In the genomic region with DNA sequence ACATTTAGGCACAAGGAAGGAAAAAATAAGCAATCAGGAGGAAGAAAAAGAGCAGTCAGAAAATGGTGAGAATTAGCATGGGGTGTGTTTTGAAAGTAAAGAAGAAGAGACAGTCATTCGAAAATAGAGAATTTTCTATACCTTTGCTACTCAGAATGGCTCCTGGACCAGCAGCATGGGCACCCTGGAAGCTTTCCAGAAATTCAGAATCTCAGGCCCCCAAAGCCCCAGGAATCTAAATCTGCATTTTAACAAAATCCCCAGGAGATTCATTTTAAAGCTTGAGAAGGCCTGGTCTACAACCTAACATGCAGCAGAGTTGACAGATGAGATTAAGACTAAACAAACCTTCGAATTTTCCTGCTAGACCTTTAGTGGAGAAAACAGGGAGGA, we compare ENCODE assay signal across 21 cellular contexts.
DNase-seq lines count a peak whose midpoint lies in the region; ATAC-seq, FAIRE-seq and TF ChIP-seq lines count a peak whose summit lies in the region.
"Had no signal": no experiment of that assay in that cellular context is flagged by ENCODE, and none has a peak within 500 bp of the region (broad histone marks: within the 10 kb centered on the region; RNA-seq: fewer than 3 reads in every experiment).

No MANE protein-coding gene starts in this region.

- no peaks in the 10 kb centered on the region for H3K9me3 Mint-ChIP-seq in glutamatergic neuron (ENCODE audit: unreplicated experiment)
- no peaks in the 10 kb centered on the region for H3K9me3 Mint-ChIP-seq in activated CD4-positive, alpha-beta T cell treated with anti-CD3 and anti-CD28 coated beads, Interleukin-2, amount 10 ng/mL, durations not matched to agents 24 days and 14 days
- H3K9me3 Mint-ChIP-seq: CD8-positive, alpha-beta memory T cell had no signal

- H3K4me1 Mint-ChIP-seq in glutamatergic neuron (ENCODE audit: low read depth, unreplicated experiment): peaks cover 24% of the 10 kb centered on the region
- H3K4me1 Mint-ChIP-seq in activated CD4-positive, alpha-beta T cell treated with anti-CD3 and anti-CD28 coated beads, Interleukin-2, amount 10 ng/mL, durations not matched to agents 24 days and 14 days: no peaks in the 10 kb centered on the region

- H3K4me3 ChIP-seq in OCI-LY1 (ENCODE audit: low read depth, low read length, poor library complexity, severe bottlenecking) (no peak overlapping the region), smooth muscle cell (no peak overlapping the region)

- no peak for ATAC-seq in GM21576 (IDR thresholded peaks at IDR 0.05; ENCODE audit: unreplicated experiment)
- ATAC-seq: HCT116 had no signal

- H3K36me3 ChIP-seq in OCI-LY1 (ENCODE audit: insufficient read depth, low read length) (no peaks in the 10 kb centered on the region), smooth muscle cell (ENCODE audit: low read depth) (no peaks in the 10 kb centered on the region)
- H3K36me3 ChIP-seq: BE2C had no signal

- peak; percentile 64 for FAIRE-seq in H54 (lab: Jason Lieb, UNC)
- FAIRE-seq: A204.1, GM12892, H1 had no signal

- no peak for TF ChIP-seq POLR2A in H54 (IDR thresholded peaks at IDR 0.05; ENCODE audit: low read depth, low read length)

- peak overlapping the region; percentile 17 for H3K27ac Mint-ChIP-seq in glutamatergic neuron (ENCODE audit: unreplicated experiment)
- H3K27ac Mint-ChIP-seq in activated CD4-positive, alpha-beta T cell treated with anti-CD3 and anti-CD28 coated beads, Interleukin-2, amount 10 ng/mL, durations not matched to agents 24 days and 14 days: no peak overlapping the region
- H3K27ac Mint-ChIP-seq: CD4-positive, CD25-positive, alpha-beta regulatory T cell had no signal

- H3F3A ChIP-seq in OCI-LY1 (ENCODE audit: insufficient read depth, low read length): no peaks in the 10 kb centered on the region
- no peaks in the 10 kb centered on the region for H3F3A ChIP-seq in smooth muscle cell (ENCODE audit: low read depth)

- H4K20me1 ChIP-seq in OCI-LY1 (ENCODE audit: insufficient read depth, low read length) (no peaks in the 10 kb centered on the region), smooth muscle cell (ENCODE audit: low read depth) (no peaks in the 10 kb centered on the region)

- H3K4me3 Mint-ChIP-seq in glutamatergic neuron (ENCODE audit: unreplicated experiment): no peak overlapping the region
- no peak overlapping the region for H3K4me3 Mint-ChIP-seq in activated CD4-positive, alpha-beta T cell treated with anti-CD3 and anti-CD28 coated beads, Interleukin-2, amount 10 ng/mL, durations not matched to agents 24 days and 14 days
- H3K4me3 Mint-ChIP-seq: CD4-positive, CD25-positive, alpha-beta regulatory T cell; CD8-positive, alpha-beta memory T cell had no signal

- TF ChIP-seq CTCF in OCI-LY1 (IDR thresholded peaks at IDR 0.05; ENCODE audit: low read length) (no peak), glutamatergic neuron (IDR thresholded peaks at IDR 0.05; ENCODE audit: partially characterized antibody, unreplicated experiment) (no peak), smooth muscle cell (IDR thresholded peaks at IDR 0.05; ENCODE audit: borderline replicate concordance, insufficient read depth, poor library complexity, severe bottlenecking) (no peak)

- intact Hi-C loops in activated CD4-positive, alpha-beta T cell treated with anti-CD3 and anti-CD28 coated beads, Interleukin-2, amount 10 ng/mL, durations not matched to agents 24 days and 14 days (cut with micrococcal nuclease): no loop called here

- H3K4me2 ChIP-seq in OCI-LY1 (ENCODE audit: low read length): no peak overlapping the region
- no peak overlapping the region for H3K4me2 ChIP-seq in smooth muscle cell

- no peak overlapping the region for H3K27ac ChIP-seq in OCI-LY1 (ENCODE audit: low read depth, low read length, poor library complexity, severe bottlenecking)
- H3K27ac ChIP-seq in smooth muscle cell (ENCODE audit: low read depth): no peak overlapping the region

- no peaks in the 10 kb centered on the region for H3K4me1 ChIP-seq in OCI-LY1 (ENCODE audit: insufficient read depth, low read length, severe bottlenecking)
- no peaks in the 10 kb centered on the region for H3K4me1 ChIP-seq in smooth muscle cell (ENCODE audit: low read depth)

- H3K9me3 ChIP-seq in OCI-LY1 (ENCODE audit: low read length): no peaks in the 10 kb centered on the region
- no peaks in the 10 kb centered on the region for H3K9me3 ChIP-seq in smooth muscle cell (replicated peaks; ENCODE audit: low read depth)
- H3K9me3 ChIP-seq: BE2C had no signal

- peaks cover 3% of the 10 kb centered on the region for H3K27me3 Mint-ChIP-seq in glutamatergic neuron (ENCODE audit: unreplicated experiment)
- H3K27me3 Mint-ChIP-seq in activated CD4-positive, alpha-beta T cell treated with anti-CD3 and anti-CD28 coated beads, Interleukin-2, amount 10 ng/mL, durations not matched to agents 24 days and 14 days: peaks cover 4% of the 10 kb centered on the region
- H3K27me3 Mint-ChIP-seq: CD4-positive, CD25-positive, alpha-beta regulatory T cell; CD8-positive, alpha-beta memory T cell had no signal

- no peaks in the 10 kb centered on the region for H3K36me3 Mint-ChIP-seq in glutamatergic neuron (ENCODE audit: unreplicated experiment)
- no peaks in the 10 kb centered on the region for H3K36me3 Mint-ChIP-seq in activated CD4-positive, alpha-beta T cell treated with anti-CD3 and anti-CD28 coated beads, Interleukin-2, amount 10 ng/mL, durations not matched to agents 24 days and 14 days (ENCODE audit: low read depth)
- H3K36me3 Mint-ChIP-seq: CD4-positive, CD25-positive, alpha-beta regulatory T cell; CD8-positive, alpha-beta memory T cell had no signal

- WGBS in smooth muscle cell (ENCODE audit: low lambda C conversion rate): 67% methylated on average over 2 of the region's 2 CpGs

- DNase-seq in H54 (ENCODE audit: insufficient read length, low spot score): no peak
- DNase-seq in glutamatergic neuron: no peak
- no peak for DNase-seq in smooth muscle cell (lab: John Stamatoyannopoulos, UW; ENCODE audit: unreplicated experiment)
- DNase-seq in H4 (ENCODE audit: low spot score): no peak
- DNase-seq in activated CD4-positive, alpha-beta T cell treated with anti-CD3 and anti-CD28 coated beads, Interleukin-2, amount 10 ng/mL, durations not matched to agents 24 days and 14 days: no peak
- DNase-seq: ACHN; C1 segment of cervical spinal cord; CD4-positive, CD25-positive, alpha-beta regulatory T cell; CD8-positive, alpha-beta memory T cell; COR-L47; DMS153; DMS79; GDM1; KG1 had no signal

- H3K27me3 ChIP-seq in OCI-LY1 (ENCODE audit: insufficient read depth, low read length) (no peaks in the 10 kb centered on the region), smooth muscle cell (ENCODE audit: low read depth) (no peaks in the 10 kb centered on the region)
- H3K27me3 ChIP-seq: BE2C had no signal

- H3K79me2 ChIP-seq in OCI-LY1 (ENCODE audit: insufficient read depth, low read length): no peaks in the 10 kb centered on the region
- no peaks in the 10 kb centered on the region for H3K79me2 ChIP-seq in smooth muscle cell (ENCODE audit: low read depth)

- H3K9me2 ChIP-seq in OCI-LY1 (ENCODE audit: low read depth, low read length): no peaks in the 10 kb centered on the region

- H2AFZ ChIP-seq in OCI-LY1 (ENCODE audit: low read length) (peak overlapping the region; percentile 28; the same call in 1 of the 2 replicates), smooth muscle cell (ENCODE audit: low read depth) (peak overlapping the region; percentile 35)

- H3K9ac ChIP-seq in OCI-LY1 (ENCODE audit: low read length) (no peak overlapping the region), smooth muscle cell (ENCODE audit: low read depth) (no peak overlapping the region)
